18 cellular contexts compared by ENCODE assay signal in genomic region chrX:71917621-71918341, GRCh38.
A peak's percentile ranks its signal among the peaks of the same experiment; 100 is the strongest.
DNase-seq lines count a peak whose midpoint lies in the region; ATAC-seq and TF ChIP-seq lines count a peak whose summit lies in the region.
"Had no signal": no experiment of that assay in that cellular context is flagged by ENCODE, and none has a peak within 500 bp of the region (broad histone marks: within the 10 kb centered on the region; RNA-seq: fewer than 3 reads in every experiment).

No MANE protein-coding gene starts in this region.

- TF ChIP-seq CTCF in retinal pigment epithelial cell (conservative IDR thresholded peaks at IDR 0.05; ENCODE audit: low read depth, low read length): no peak

- ATAC-seq in GM21526 (IDR thresholded peaks at IDR 0.05; ENCODE audit: low FRiP score, unreplicated experiment) (no peak), GM21825 (IDR thresholded peaks at IDR 0.05; ENCODE audit: unreplicated experiment) (no peak)
- ATAC-seq: gastrocnemius medialis, Right ventricle myocardium inferior had no signal

- H3K4me3 ChIP-seq in retinal pigment epithelial cell (ENCODE audit: low read length): no peak overlapping the region
- H3K4me3 ChIP-seq: gastrocnemius medialis, transverse colon had no signal

- peak; percentile 7 for DNase-seq in HCEC 1CT
- peak; percentile 90 for DNase-seq in amniotic epithelial cell (ENCODE audit: low read depth)
- peak; percentile 56 for DNase-seq in iPS-NIHi7 (ENCODE audit: extremely low spot score)
- DNase-seq in retinal pigment epithelial cell (ENCODE audit: low read depth): peak; percentile 26
- DNase-seq in activated CD8-positive, alpha-beta memory T cell treated with anti-CD3 and anti-CD28 coated beads for 24 hours: no peak
- DNase-seq: activated CD4-positive, alpha-beta T cell treated with anti-CD3 and anti-CD28 coated beads, Interleukin-2, amount 10 ng/mL, durations not matched to agents 7 days and 5 days; amniotic stem cell; gastrocnemius medialis; GF-D8; Karpas-422; left cardiac atrium; NCI-H1694; NCI-H524 treated with DMSO at 0.1 percent for 48 hours; right cardiac atrium; transverse colon had no signal
